In genomic region chr5:1521671-1522600, GRCh38 we compare ENCODE assay signal across 1 cellular context.
TF ChIP-seq lines count a peak whose summit lies in the region.

No MANE protein-coding gene starts in this region.

TF ChIP-seq in HepG2, 621 proteins besides CTCF, POLR2A, EP300 and RAD21 (continued from another document and continues in another):
- TF ChIP-seq REST (IDR thresholded peaks at IDR 0.05; ENCODE audit: borderline replicate concordance in 1 of 2, low read depth in 1 of 2, low read length in 2 of 2) (no peak), BRF2 (CRISPR knock-in tag; IDR thresholded peaks at IDR 0.05) (no peak), FOXK1 (CRISPR knock-in tag; IDR thresholded peaks at IDR 0.05; ENCODE audit: borderline replicate concordance, low read depth) (no peak), HOXA3 (CRISPR knock-in tag; IDR thresholded peaks at IDR 0.05) (no peak), GATAD2A (CRISPR knock-in tag; IDR thresholded peaks at IDR 0.05) (no peak), NONO (IDR thresholded peaks at IDR 0.05) (no peak), NONO (CRISPR knock-in tag; conservative IDR thresholded peaks at IDR 0.05) (no peak), CCAR2 (optimal IDR thresholded peaks at IDR 0.05; ENCODE audit: low read depth, low read length) (no peak), ZBTB38 (CRISPR knock-in tag; IDR thresholded peaks at IDR 0.05) (no peak; the same call in 1 of the 2 replicates), GZF1 (CRISPR knock-in tag; IDR thresholded peaks at IDR 0.05) (no peak), YEATS2 (CRISPR knock-in tag; IDR thresholded peaks at IDR 0.05; ENCODE audit: borderline replicate concordance) (no peak), NR2F1 (CRISPR knock-in tag; IDR thresholded peaks at IDR 0.05) (no peak), ZNF564 (CRISPR knock-in tag; IDR thresholded peaks at IDR 0.05) (no peak), TAF15 (IDR thresholded peaks at IDR 0.05; ENCODE audit: low read depth, low read length, poor library complexity, severe bottlenecking) (peak; percentile 48), PRMT3 (CRISPR knock-in tag; IDR thresholded peaks at IDR 0.05; ENCODE audit: borderline replicate concordance, low read depth) (no peak), ARNT2 (CRISPR knock-in tag; IDR thresholded peaks at IDR 0.05; ENCODE audit: low read depth) (no peak), AHR (CRISPR knock-in tag; IDR thresholded peaks at IDR 0.05) (no peak), ZNF747 (CRISPR knock-in tag; IDR thresholded peaks at IDR 0.05; ENCODE audit: borderline replicate concordance) (0 out of 2 replicates have a peak, but pooled peaks have one; percentile 31), ZNF784 (CRISPR knock-in tag; IDR thresholded peaks at IDR 0.05; ENCODE audit: borderline replicate concordance) (no peak), ZNF687 (CRISPR knock-in tag; IDR thresholded peaks at IDR 0.05) (peak; percentile 64), ZNF24 (IDR thresholded peaks at IDR 0.05) (no peak), CREM (IDR thresholded peaks at IDR 0.05) (no peak), CREM (CRISPR knock-in tag; IDR thresholded peaks at IDR 0.05) (no peak), ZSCAN20 (CRISPR knock-in tag; IDR thresholded peaks at IDR 0.05; ENCODE audit: borderline replicate concordance) (no peak), ZNF160 (CRISPR knock-in tag; IDR thresholded peaks at IDR 0.05) (no peak), CSRNP1 (CRISPR knock-in tag; IDR thresholded peaks at IDR 0.05) (no peak), ZSCAN12 (CRISPR knock-in tag; IDR thresholded peaks at IDR 0.05) (no peak), ZFP41 (CRISPR knock-in tag; IDR thresholded peaks at IDR 0.05; ENCODE audit: borderline replicate concordance) (no peak), ESRRA (CRISPR knock-in tag; IDR thresholded peaks at IDR 0.05; ENCODE audit: low read depth) (no peak), NFKBIZ (CRISPR knock-in tag; IDR thresholded peaks at IDR 0.05) (peak; percentile 68; the same call in 1 of the 2 replicates), ZNF253 (CRISPR knock-in tag; IDR thresholded peaks at IDR 0.05; ENCODE audit: borderline replicate concordance) (no peak), ZNF549 (CRISPR knock-in tag; IDR thresholded peaks at IDR 0.05) (no peak), RFX5 (IDR thresholded peaks at IDR 0.05; ENCODE audit: low read depth, low read length) (no peak), MED1 (CRISPR knock-in tag; IDR thresholded peaks at IDR 0.05) (0 out of 2 replicates have a peak, but pooled peaks have one; percentile 10), ZNF446 (CRISPR knock-in tag; IDR thresholded peaks at IDR 0.05) (no peak), ZNF557 (CRISPR knock-in tag; IDR thresholded peaks at IDR 0.05) (no peak), ZNF574 (CRISPR knock-in tag; IDR thresholded peaks at IDR 0.05) (0 out of 2 replicates have a peak, but pooled peaks have one; percentile 15), ZNF550 (CRISPR knock-in tag; IDR thresholded peaks at IDR 0.05; ENCODE audit: borderline replicate concordance) (no peak), TEAD3 (CRISPR knock-in tag; optimal IDR thresholded peaks at IDR 0.05; ENCODE audit: borderline replicate concordance) (no peak), MEIS2 (CRISPR knock-in tag; IDR thresholded peaks at IDR 0.05) (no peak), ZKSCAN8 (CRISPR knock-in tag; IDR thresholded peaks at IDR 0.05; ENCODE audit: borderline replicate concordance) (no peak), TEF (CRISPR knock-in tag; IDR thresholded peaks at IDR 0.05) (no peak), CAMTA2 (CRISPR knock-in tag; IDR thresholded peaks at IDR 0.05; ENCODE audit: borderline replicate concordance) (no peak), NFYC (CRISPR knock-in tag; IDR thresholded peaks at IDR 0.05) (no peak), ZNF20 (CRISPR knock-in tag; IDR thresholded peaks at IDR 0.05) (0 out of 2 replicates have a peak, but pooled peaks have one; percentile 18), MBNL3 (CRISPR knock-in tag; conservative IDR thresholded peaks at IDR 0.05) (no peak), ZNF562 (CRISPR knock-in tag; IDR thresholded peaks at IDR 0.05; ENCODE audit: borderline replicate concordance) (no peak), ARID4A (CRISPR knock-in tag; IDR thresholded peaks at IDR 0.05; ENCODE audit: borderline replicate concordance) (peak; percentile 46), ZNF263 (CRISPR knock-in tag; IDR thresholded peaks at IDR 0.05) (no peak)
